ENCODE assay signal across 1 cellular context in the genomic region with DNA sequence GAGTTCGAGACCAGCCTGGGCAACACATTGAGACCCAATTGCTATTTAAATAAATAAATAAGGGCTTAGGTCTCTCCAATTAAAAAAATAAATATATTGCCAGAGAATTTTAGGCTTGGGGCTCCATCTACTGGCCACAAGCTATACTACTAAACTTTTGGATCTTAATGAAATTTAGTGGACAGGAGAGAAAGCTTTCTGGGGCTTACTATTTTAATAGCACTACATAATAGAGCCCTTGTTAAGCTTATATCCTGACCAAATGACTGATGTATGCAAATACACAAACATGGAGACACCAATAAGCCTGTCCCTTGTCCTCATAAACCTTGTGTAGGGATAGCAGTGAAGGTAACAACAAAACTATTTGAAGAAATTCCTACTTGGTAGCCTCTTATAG.
TF ChIP-seq lines count a peak whose summit lies in the region.

No MANE protein-coding gene starts in this region.

TF ChIP-seq in GM12878, 131 proteins besides CTCF, POLR2A, EP300 and RAD21:
- TF ChIP-seq SMC3 (IDR thresholded peaks at IDR 0.05; ENCODE audit: borderline replicate concordance, low read length) (peak; percentile 35; the same call in 1 of the 2 replicates), ZNF207 (IDR thresholded peaks at IDR 0.05; ENCODE audit: borderline replicate concordance) (no peak)
